21 cellular contexts compared by ENCODE assay signal in genomic region chr10:38102889-38103288, GRCh38. TPM values are rescaled to one million over a fixed set of nuclear protein-coding genes. Genes with fewer than 3 reads are reported as not detected.
DNase-seq lines count a peak whose midpoint lies in the region; ATAC-seq, FAIRE-seq and TF ChIP-seq lines count a peak whose summit lies in the region.
"Had no signal": no experiment of that assay in that cellular context is flagged by ENCODE, and none has a peak within 500 bp of the region (broad histone marks: within the 10 kb centered on the region; RNA-seq: fewer than 3 reads in every experiment).

No MANE protein-coding gene starts in this region.

- DNase-seq in D721Med (ENCODE audit: insufficient read length, low spot score) (no peak), PC-3 (no peak), memory B cell (ENCODE audit: low spot score in 2 of 2) (no peak), NCI-H2081 (lab: John Stamatoyannopoulos, UW) (no peak)
- no peak for DNase-seq in activated T-cell treated with anti-CD3 and anti-CD28 coated beads, Interleukin-2, amount 50 U/mL, for 24 hours
- DNase-seq: ACHN; BE2C; C1 segment of cervical spinal cord; CD4-positive, CD25-positive, alpha-beta regulatory T cell; CD8-positive, alpha-beta memory T cell; COR-L47; DMS153; DMS79; GDM1; GOT3; H7 had no signal

- H3K9me3 ChIP-seq in HEK293 (ENCODE audit: control insufficient read depth, insufficient read depth, low read depth, low read length), result no peaks in the 10 kb centered on the region; the same call in 1 of the 2 replicates
- H3K9me3 ChIP-seq in PC-3 (ENCODE audit: low read length), result peaks cover 48% of the 10 kb centered on the region
- H3K9me3 ChIP-seq: BE2C had no signal

- H3K4me2 ChIP-seq in PC-3 (ENCODE audit: low read length), result no peak overlapping the region

- peak; percentile 35 for FAIRE-seq in D721Med (lab: Jason Lieb, UNC)
- FAIRE-seq: A204.1, GM12892 had no signal

- peaks cover 23% of the 10 kb centered on the region for H3K9me3 Mint-ChIP-seq in memory B cell
- H3K9me3 Mint-ChIP-seq in activated T-cell treated with anti-CD3 and anti-CD28 coated beads, Interleukin-2, amount 50 U/mL, for 24 hours, result peaks cover 75% of the 10 kb centered on the region

- no peak overlapping the region for H3K9ac ChIP-seq in PC-3 (ENCODE audit: low read length)

- H3K4me1 Mint-ChIP-seq in memory B cell, result peaks cover 3% of the 10 kb centered on the region
- H3K4me1 Mint-ChIP-seq in activated T-cell treated with anti-CD3 and anti-CD28 coated beads, Interleukin-2, amount 50 U/mL, for 24 hours (ENCODE audit: low read depth), result peaks cover 10% of the 10 kb centered on the region

- ATAC-seq in PC-3 (no peak), memory B cell (ENCODE audit: low read depth) (no peak), HG03045 (IDR thresholded peaks at IDR 0.05; ENCODE audit: unreplicated experiment) (no peak)
- ATAC-seq: HCT116 had no signal

- H3K4me1 ChIP-seq in HEK293 (ENCODE audit: control insufficient read depth, insufficient read depth, low read length) (no peaks in the 10 kb centered on the region), PC-3 (ENCODE audit: insufficient read depth, low read length) (no peaks in the 10 kb centered on the region)
- H3K4me1 ChIP-seq: BE2C had no signal

- H3K4me3 ChIP-seq in HEK293 (ENCODE audit: low read depth, low read length) (no peak overlapping the region), PC-3 (ENCODE audit: low read length) (0 out of 2 replicates have a peak overlapping the region, but pooled peaks have one; percentile 11)

- H3K36me3 ChIP-seq in HEK293 (ENCODE audit: control insufficient read depth in 2 of 2, insufficient read depth in 1 of 2, low read length in 2 of 2) (peaks cover 13 to 60% of the 10 kb centered on the region in 2 experiments), PC-3 (ENCODE audit: low read depth, low read length) (peaks cover 90% of the 10 kb centered on the region)

- CTCF ChIA-PET in HEK293 (lab: Yijun Ruan, JAX) (interaction anchor here (0.6 kb wide), 1 partner anchor 154 kb away, joined by 3 read pairs; no protein-coding TSS in a partner anchor), PC-3 (lab: Charles Lee) (no interaction called here)

- peaks cover 73% of the 10 kb centered on the region for H3K36me3 Mint-ChIP-seq in memory B cell
- peaks cover 99% of the 10 kb centered on the region for H3K36me3 Mint-ChIP-seq in activated T-cell treated with anti-CD3 and anti-CD28 coated beads, Interleukin-2, amount 50 U/mL, for 24 hours (ENCODE audit: low read depth)

- no peaks in the 10 kb centered on the region for H3K27me3 ChIP-seq in PC-3 (ENCODE audit: low read length)
- H3K27me3 ChIP-seq: BE2C had no signal

- no peaks in the 10 kb centered on the region for H3F3A ChIP-seq in PC-3 (ENCODE audit: low read length, unreplicated experiment)

- BruUV-seq in PC-3 (replicated peaks; lab: Mats Ljungman, UMichigan), result no TSS peak

- H3K27ac ChIP-seq in HEK293 (ENCODE audit: extremely low read depth, low read depth, low read length) (no peak overlapping the region), PC-3 (ENCODE audit: low read length) (no peak overlapping the region)

- H3K27ac Mint-ChIP-seq in memory B cell, result peak overlapping the region; percentile 63
- H3K27ac Mint-ChIP-seq in activated T-cell treated with anti-CD3 and anti-CD28 coated beads, Interleukin-2, amount 50 U/mL, for 24 hours, result no peak overlapping the region
- H3K27ac Mint-ChIP-seq: CD4-positive, CD25-positive, alpha-beta regulatory T cell; CD8-positive, alpha-beta memory T cell had no signal

- H3K79me2 ChIP-seq in PC-3 (ENCODE audit: low read length), result 0 out of 2 replicates have a peak, but pooled peaks cover 8% of the 10 kb centered on the region

- intact Hi-C loops in PC-3 (cut with micrococcal nuclease), result no loop called here

- H3K9me2 ChIP-seq in PC-3 (replicated peaks; ENCODE audit: low read length), result no peaks in the 10 kb centered on the region

- H4K20me1 ChIP-seq in PC-3 (ENCODE audit: low read length), result no peaks in the 10 kb centered on the region

- TF ChIP-seq CTCF in D721Med (IDR thresholded peaks at IDR 0.05; ENCODE audit: insufficient read depth, missing control alignments), result no peak
- TF ChIP-seq CTCF in HEK293 (tag by site-specific recombination; IDR thresholded peaks at IDR 0.05), result no peak
- TF ChIP-seq CTCF in PC-3 (conservative IDR thresholded peaks at IDR 0.05; ENCODE audit: low read depth, low read length), result no peak

- H3K4me3 Mint-ChIP-seq in memory B cell, result no peak overlapping the region
- H3K4me3 Mint-ChIP-seq in activated T-cell treated with anti-CD3 and anti-CD28 coated beads, Interleukin-2, amount 50 U/mL, for 24 hours, result no peak overlapping the region
- H3K4me3 Mint-ChIP-seq: CD4-positive, CD25-positive, alpha-beta regulatory T cell; CD8-positive, alpha-beta memory T cell had no signal

- H2AFZ ChIP-seq in PC-3 (ENCODE audit: low read length), result no peak overlapping the region

- H3K27me3 Mint-ChIP-seq in memory B cell, result no peaks in the 10 kb centered on the region
- no peaks in the 10 kb centered on the region for H3K27me3 Mint-ChIP-seq in activated T-cell treated with anti-CD3 and anti-CD28 coated beads, Interleukin-2, amount 50 U/mL, for 24 hours
- H3K27me3 Mint-ChIP-seq: CD4-positive, CD25-positive, alpha-beta regulatory T cell; CD8-positive, alpha-beta memory T cell had no signal

- POLR2A ChIA-PET in HEK293 (lab: Yijun Ruan, JAX), result no interaction called here
- POLR2A ChIA-PET in PC-3 (lab: Charles Lee; ENCODE audit: unreplicated experiment), result interaction anchor here (0.5 kb wide), 1 partner anchor 11 kb away, joined by 3 read pairs; no protein-coding TSS in a partner anchor

TF ChIP-seq in HEK293, 187 proteins besides CTCF, POLR2A, EP300 and RAD21:
- TF ChIP-seq ZNF394 (tag by site-specific recombination; IDR thresholded peaks at IDR 0.05; ENCODE audit: borderline replicate concordance), result no peak
- no peak for TF ChIP-seq SCRT1 (tag by site-specific recombination; IDR thresholded peaks at IDR 0.05; ENCODE audit: borderline replicate concordance)
- TF ChIP-seq ZNF558 (tag by site-specific recombination; IDR thresholded peaks at IDR 0.05), result peak; percentile 98

RNA-seq across cellular contexts. Expression of gene ZNF37A, which starts 8.8 kb away (rescaled TPM):
- total RNA-seq in PC-3 (2014; rRNA removed), result 19.7 and 25.7 TPM in 2 replicates
